Comparison of ENCODE assay signal across 17 cellular contexts in genomic region chr2:19507137-19507536, GRCh38.
DNase-seq lines count a peak whose midpoint lies in the region; ATAC-seq and TF ChIP-seq lines count a peak whose summit lies in the region.
"Had no signal": no experiment of that assay in that cellular context is flagged by ENCODE, and none has a peak within 500 bp of the region (broad histone marks: within the 10 kb centered on the region; RNA-seq: fewer than 3 reads in every experiment).

No MANE protein-coding gene starts in this region.

- H3K4me3 ChIP-seq in HEK293 (ENCODE audit: low read depth, low read length) (no peak overlapping the region), transverse colon (no peak overlapping the region)
- H3K4me3 ChIP-seq: A549; BLaER1 treated with 17β-estradiol and CSF1 and Interleukin-3, amounts not matched to agents 10 nM and 100 nM; GM12878 had no signal

- CTCF ChIA-PET in HEK293 (lab: Yijun Ruan, JAX): interaction anchor here (0.9 kb wide), 1 partner anchor 9 kb away, joined by 5 read pairs; no protein-coding TSS in a partner anchor

- H3K27me3 ChIP-seq in transverse colon: no peaks in the 10 kb centered on the region
- H3K27me3 ChIP-seq: BLaER1 treated with 17β-estradiol and CSF1 and Interleukin-3, amounts not matched to agents 10 nM and 100 nM had no signal

- H3K9me3 ChIP-seq in HEK293 (ENCODE audit: control insufficient read depth, insufficient read depth, low read depth, low read length) (no peaks in the 10 kb centered on the region), transverse colon (no peaks in the 10 kb centered on the region)
- H3K9me3 ChIP-seq: A549, Caco-2 had no signal

- H3K27ac ChIP-seq in HEK293 (ENCODE audit: extremely low read depth, low read depth, low read length) (no peak overlapping the region), transverse colon (no peak overlapping the region)
- H3K27ac ChIP-seq: A549; BLaER1 treated with 17β-estradiol and CSF1 and Interleukin-3, amounts not matched to agents 10 nM and 100 nM; C4-2B had no signal

- DNase-seq in left colon (no peak), transverse colon (peak; percentile 13), RKO (ENCODE audit: low spot score) (no peak), DMS79 treated with DMSO at 0.1 percent for 48 hours (lab: John Stamatoyannopoulos, UW) (no peak)
- DNase-seq: AML-193; Caco-2; Calu3; CD4-positive, alpha-beta T cell; CD8-positive, alpha-beta T cell; DND-41; EL; GDM1 had no signal

- H3K36me3 ChIP-seq in HEK293 (ENCODE audit: control insufficient read depth in 2 of 2, insufficient read depth in 1 of 2, low read length in 2 of 2) (no peaks in the 10 kb centered on the region), transverse colon (no peaks in the 10 kb centered on the region)
- H3K36me3 ChIP-seq: BLaER1 treated with 17β-estradiol and CSF1 and Interleukin-3, amounts not matched to agents 10 nM and 100 nM had no signal

- in situ Hi-C loops in transverse colon (cut with MboI; ENCODE audit: low pct_ligation_motif_present in 1 of 4, low pct_unique_long_range_greater_than_20kb in 1 of 4, low sequenced_read_pairs in 3 of 4): no loop called here

- POLR2A ChIA-PET in HEK293 (lab: Yijun Ruan, JAX): no interaction called here

- TF ChIP-seq POLR2A in transverse colon (IDR thresholded peaks at IDR 0.05): no peak

- 51 to 58% methylated on average over 2 of the region's 2 CpGs for WGBS in transverse colon (ENCODE audit: low coverage in 1 of 2), 2 donors

- H3K4me1 ChIP-seq in HEK293 (ENCODE audit: control insufficient read depth, insufficient read depth, low read length): peaks cover 19% of the 10 kb centered on the region
- peaks cover 0 to 26% (median 5%) of the 10 kb centered on the region in 4 donors for H3K4me1 ChIP-seq in transverse colon
- H3K4me1 ChIP-seq: BLaER1 treated with 17β-estradiol and CSF1 and Interleukin-3, amounts not matched to agents 10 nM and 100 nM had no signal

- intact Hi-C loops in left colon (cut with DNase I, micrococcal nuclease) (no loop called here), transverse colon (cut with DNase I; ENCODE audit: low total_unique reads) (no loop called here)

- ATAC-seq in left colon: peak; percentile 58
- ATAC-seq: A549; CD8-positive, alpha-beta T cell; GM12878 had no signal

- TF ChIP-seq CTCF in HEK293 (tag by site-specific recombination; IDR thresholded peaks at IDR 0.05) (no peak), transverse colon (IDR thresholded peaks at IDR 0.05) (no peak)

- TF ChIP-seq EP300 in transverse colon (IDR thresholded peaks at IDR 0.05; ENCODE audit: low read depth): no peak

TF ChIP-seq in HEK293, 187 proteins besides CTCF, POLR2A, EP300 and RAD21:
- TF ChIP-seq SCRT2 (tag by site-specific recombination; IDR thresholded peaks at IDR 0.05) (0 out of 2 replicates have a peak, but pooled peaks have one; percentile 18), KLF1 (tag by site-specific recombination; IDR thresholded peaks at IDR 0.05) (no peak), ZEB2 (tag by site-specific recombination; IDR thresholded peaks at IDR 0.05) (no peak), ELK4 (IDR thresholded peaks at IDR 0.05; ENCODE audit: borderline replicate concordance, low read depth, low read length) (no peak)
